Comparison of ENCODE assay signal across 7 cellular contexts in the genomic region with DNA sequence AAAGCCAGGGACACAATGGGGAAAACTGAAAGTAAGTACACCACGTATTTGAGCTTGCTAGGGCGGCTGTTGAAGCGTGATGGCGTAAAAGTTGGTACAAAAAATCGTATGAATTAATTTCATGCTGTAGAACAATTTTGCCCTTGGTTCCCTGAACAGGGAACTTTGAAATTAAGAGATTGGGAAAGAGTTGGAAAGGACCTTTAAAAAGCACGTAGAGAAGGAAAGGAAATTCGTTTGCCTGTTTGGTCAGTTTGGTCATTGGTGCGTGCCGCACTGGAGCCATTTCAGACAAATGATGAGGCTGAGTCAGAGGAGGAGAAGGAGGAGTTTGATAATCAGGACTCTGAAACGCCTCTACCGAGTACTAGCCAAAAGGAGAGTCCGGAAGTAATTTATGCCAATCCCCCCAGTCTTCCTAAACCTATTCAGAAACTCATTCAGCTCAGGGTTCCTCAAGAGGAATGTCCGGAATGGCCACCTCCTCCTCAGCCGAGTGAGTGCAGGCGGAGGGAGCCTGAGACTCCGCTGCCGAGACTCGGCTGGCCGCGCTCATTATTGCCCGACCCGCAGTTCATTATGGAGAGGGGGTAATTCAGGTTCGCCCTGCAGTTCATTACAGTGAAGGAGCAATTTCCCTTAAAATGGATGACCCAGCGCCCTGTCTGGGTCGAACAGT. TPM values are rescaled to one million over a fixed set of nuclear protein-coding genes. Genes with fewer than 3 reads are reported as not detected.
DNase-seq lines count a peak whose midpoint lies in the region; FAIRE-seq and TF ChIP-seq lines count a peak whose summit lies in the region.

No MANE protein-coding gene starts in this region.

- TF ChIP-seq CTCF in kidney epithelial cell (IDR thresholded peaks at IDR 0.05; ENCODE audit: insufficient read depth, low read length, poor library complexity, severe bottlenecking): no peak

- peaks cover 4% of the 10 kb centered on the region for H3K4me1 ChIP-seq in Karpas-422 (ENCODE audit: low read length)

- DNase-seq in GM12891 (ENCODE audit: insufficient read length, low spot score) (no peak), GOT3 (lab: John Stamatoyannopoulos, UW) (peak; percentile 23), Karpas-422 (peak; percentile 55), cerebellum (ENCODE audit: low spot score) (peak; percentile 33), kidney epithelial cell (ENCODE audit: low read depth) (peak; percentile 54)
- peak; percentile 20 for DNase-seq in stimulated activated CD4-positive, alpha-beta T cell treated with anti-CD3 and anti-CD28 coated beads, Interleukin-4, amount 100 ng/mL, for 24 hours

- H3K4me2 ChIP-seq in Karpas-422 (ENCODE audit: low read depth, low read length, poor library complexity, severe bottlenecking): peak overlapping the region; percentile 67

- H3K4me3 ChIP-seq in Karpas-422 (ENCODE audit: low read length) (peak overlapping the region; percentile 63), kidney epithelial cell (ENCODE audit: low read depth, low read length) (peak overlapping the region; percentile 48)

- no peak overlapping the region for H3K27ac ChIP-seq in Karpas-422 (ENCODE audit: low read length)

- H3K9me3 ChIP-seq in Karpas-422 (ENCODE audit: low read length): no peaks in the 10 kb centered on the region

- peak; percentile 78 for FAIRE-seq in GM12891 (lab: Jason Lieb, UNC)
- peak; percentile 37 for FAIRE-seq in TTC549 (lab: Jason Lieb, UNC)

- H3K79me2 ChIP-seq in Karpas-422 (ENCODE audit: low read length): no peaks in the 10 kb centered on the region

- H3K27me3 ChIP-seq in Karpas-422 (ENCODE audit: low read length): no peaks in the 10 kb centered on the region
- H3K27me3 ChIP-seq in kidney epithelial cell (ENCODE audit: control insufficient read depth, insufficient read depth, low read length): no peaks in the 10 kb centered on the region

- H3K9ac ChIP-seq in Karpas-422 (ENCODE audit: low read length): peak overlapping the region; percentile 54

- no peaks in the 10 kb centered on the region for H3K36me3 ChIP-seq in Karpas-422 (ENCODE audit: insufficient read depth, low read length)
- H3K36me3 ChIP-seq in kidney epithelial cell (ENCODE audit: control insufficient read depth, insufficient read depth, low read length): no peaks in the 10 kb centered on the region

- no peaks in the 10 kb centered on the region for H3K9me2 ChIP-seq in Karpas-422 (replicated peaks; ENCODE audit: insufficient read depth, low read length)

- no peaks in the 10 kb centered on the region for H4K20me1 ChIP-seq in Karpas-422 (ENCODE audit: insufficient read depth, low read depth, low read length)

- TF ChIP-seq POLR2A in GM12891 (IDR thresholded peaks at IDR 0.05; ENCODE audit: low read depth, low read length): 0 out of 2 replicates have a peak, but pooled peaks have one; percentile 33

- peak overlapping the region; percentile 62 for H2AFZ ChIP-seq in Karpas-422 (ENCODE audit: low read length)

TF ChIP-seq in GM12891, 5 proteins besides CTCF, POLR2A, EP300 and RAD21:
- no peak for TF ChIP-seq SPI1 (IDR thresholded peaks at IDR 0.05; ENCODE audit: low read depth, low read length)
- no peak for TF ChIP-seq POU2F2 (IDR thresholded peaks at IDR 0.05; ENCODE audit: low read depth, low read length)
- no peak for TF ChIP-seq POLR2AphosphoS5 (IDR thresholded peaks at IDR 0.05; ENCODE audit: low read depth, low read length)
- no peak for TF ChIP-seq PAX5 (IDR thresholded peaks at IDR 0.05; ENCODE audit: insufficient read depth, low read length, severe bottlenecking)
- 0 out of 2 replicates have a peak, but pooled peaks have one; percentile 5 for TF ChIP-seq TAF1 (IDR thresholded peaks at IDR 0.05; ENCODE audit: low read depth, low read length)

RNA-seq across cellular contexts. Expression of a gene that starts 59.2 kb away (rescaled TPM):
- polyA plus RNA-seq in GM12891 (2012; ENCODE audit: low read depth, missing spikeins): 0.81 TPM
- total RNA-seq in Karpas-422 (2014; rRNA removed; shearing (Covaris generic); ENCODE audit: low replicate concordance): 0.94 TPM in 1 of 2 replicates, not detected in the other
- total RNA-seq in cerebellum (not detected), kidney epithelial cell (1.6 and 2.2 TPM in 2 replicates)
